9 cellular contexts compared by ENCODE assay signal in genomic region chr9:104091708-104092107, GRCh38. TPM values are rescaled to one million over a fixed set of nuclear protein-coding genes. Genes with fewer than 3 reads are reported as not detected.
DNase-seq lines count a peak whose midpoint lies in the region; FAIRE-seq and TF ChIP-seq lines count a peak whose summit lies in the region.
"Had no signal": no experiment of that assay in that cellular context is flagged by ENCODE, and none has a peak within 500 bp of the region (broad histone marks: within the 10 kb centered on the region; RNA-seq: fewer than 3 reads in every experiment).

No MANE protein-coding gene starts in this region.

- no peak overlapping the region for H3K27ac Mint-ChIP-seq in neural progenitor cell

- no peaks in the 10 kb centered on the region for H4K20me1 ChIP-seq in neural progenitor cell (ENCODE audit: low read depth)

- H3K9ac ChIP-seq in neural progenitor cell = no peak overlapping the region

- peak overlapping the region; percentile 86 for H3K4me2 ChIP-seq in neural progenitor cell

- H3K27me3 ChIP-seq in neural progenitor cell = no peaks in the 10 kb centered on the region

- no peak for FAIRE-seq in RCC 7860 (lab: Jason Lieb, UNC)

- no peaks in the 10 kb centered on the region for H3K9me3 Mint-ChIP-seq in neural progenitor cell
- H3K9me3 Mint-ChIP-seq: activated naive CD4-positive, alpha-beta T cell treated with anti-CD3 and anti-CD28 coated beads, Interleukin-2, amount 50 U/mL, for 24 hours had no signal

- POLR2A ChIA-PET in HEK293T (lab: Yijun Ruan, JAX) (interaction anchor here (0.7 to 1.0 kb wide), 2 partner anchors 10 to 657 kb away, joined by 3 read pairs; no protein-coding TSS in a partner anchor), RWPE1 (lab: Yijun Ruan, JAX; ENCODE audit: low non-redundant PET) (no interaction called here)

- H3K27me3 Mint-ChIP-seq in neural progenitor cell (ENCODE audit: insufficient read depth, low read depth) = peaks cover 2% of the 10 kb centered on the region

- H3K36me3 ChIP-seq in neural progenitor cell = no peaks in the 10 kb centered on the region

- TF ChIP-seq CTCF in neural progenitor cell (IDR thresholded peaks at IDR 0.05) (no peak), RWPE1 (conservative IDR thresholded peaks at IDR 0.05; ENCODE audit: low read depth) (no peak)

- H3K4me1 Mint-ChIP-seq in neural progenitor cell = peaks cover 35% of the 10 kb centered on the region

- CTCF ChIA-PET in HEK293T (lab: Yijun Ruan, JAX) = no interaction called here
- CTCF ChIA-PET in RWPE1 (lab: Yijun Ruan, JAX) = no interaction called here

- H3K79me2 ChIP-seq in neural progenitor cell (ENCODE audit: low read depth) = peaks cover 39% of the 10 kb centered on the region

- H3K36me3 Mint-ChIP-seq in neural progenitor cell = peaks cover under 1% of the 10 kb centered on the region

- H3K27ac ChIP-seq in neural progenitor cell (no peak overlapping the region), RWPE1 (no peak overlapping the region)

- H2AFZ ChIP-seq in neural progenitor cell (replicated peaks) = no peak overlapping the region

- no peak overlapping the region for H3K4me3 Mint-ChIP-seq in neural progenitor cell

- H3K9me3 ChIP-seq in neural progenitor cell (ENCODE audit: low read depth) = no peaks in the 10 kb centered on the region

- H3K4me1 ChIP-seq in neural progenitor cell = peaks cover 13% of the 10 kb centered on the region

- H3K4me3 ChIP-seq in neural progenitor cell = no peak overlapping the region

- DNase-seq in DMS53 (lab: John Stamatoyannopoulos, UW) = peak; percentile 89
- DNase-seq in HEK293T (ENCODE audit: extremely low spot score) = peak; percentile 41
- peak; percentile 91 for DNase-seq in NCI-H510A treated with DMSO at 0.1 percent for 48 hours (lab: John Stamatoyannopoulos, UW)
- peak; percentile 73 for DNase-seq in dermis blood vessel endothelial cell
- DNase-seq in neural progenitor cell (ENCODE audit: low spot score) = peak; percentile 1
- no peak for DNase-seq in NCI-H524 treated with DMSO at 0.1 percent for 48 hours (lab: John Stamatoyannopoulos, UW)
- no peak for DNase-seq in RWPE1 (ENCODE audit: low spot score)
- no peak for DNase-seq in RCC 7860 (ENCODE audit: low spot score)

- H3F3A ChIP-seq in neural progenitor cell (ENCODE audit: low read depth) = peaks cover 5% of the 10 kb centered on the region

TF ChIP-seq in HEK293T, 16 proteins besides CTCF, POLR2A, EP300 and RAD21:
- TF ChIP-seq TARDBP (IDR thresholded peaks at IDR 0.05) (no peak), L3MBTL2 (conservative IDR thresholded peaks at IDR 0.05) (no peak), PKNOX1 (IDR thresholded peaks at IDR 0.05) (peak; percentile 70)

RNA-seq across cellular contexts. Expression of gene SMC2, which starts 2.4 kb away (rescaled TPM):
- 15.5 and 38.1 TPM in 2 replicates for total RNA-seq in dermis blood vessel endothelial cell
- total RNA-seq in neural progenitor cell (ENCODE audit: low replicate concordance) = 34.8 and 46.7 TPM in 2 replicates

Comparison
In these comparisons a context has a peak if more than half of its experiments do, and no peak if none do; other contexts are left out.
1. DNase-seq: peak in DMS53 (single experiment), HEK293T (single experiment), NCI-H510A treated with DMSO at 0.1 percent for 48 hours (single experiment), dermis blood vessel endothelial cell (single experiment) and neural progenitor cell (single experiment); none in NCI-H524 treated with DMSO at 0.1 percent for 48 hours (single experiment), RWPE1 (single experiment) and RCC 7860 (single experiment).